Comparison of ENCODE assay signal across 21 cellular contexts in genomic region chr3:8852511-8852910, GRCh38.
"Had no signal": no experiment of that assay in that cellular context is flagged by ENCODE, and none has a peak within 500 bp of the region (broad histone marks: within the 10 kb centered on the region; RNA-seq: fewer than 3 reads in every experiment).

No MANE protein-coding gene starts in this region.

- H2AFZ ChIP-seq: parathyroid adenoma had no signal

- H3K4me1 Mint-ChIP-seq: endodermal cell; memory B cell; naive thymus-derived CD4-positive, alpha-beta T cell; nephron progenitor cell; stimulated activated memory B cell treated with anti-CD40 and anti-IgM and Interleukin-4, amounts not matched to agents 10 μg/mL and 1 μg/mL and 100 μg/mL, for 72 hours had no signal

- H3K9me3 Mint-ChIP-seq: dendritic cell treated with granulocyte-macrophage colony-stimulating factor and Interleukin-4, amounts not matched to agents 40 ng/mL and 50 ng/mL, for 4 days; endodermal cell; memory B cell; mesothelial cell of epicardium; naive thymus-derived CD4-positive, alpha-beta T cell; nephron progenitor cell; stimulated activated memory B cell treated with anti-CD40 and anti-IgM and Interleukin-4, amounts not matched to agents 10 μg/mL and 1 μg/mL and 100 μg/mL, for 72 hours had no signal

- H3K9me3 ChIP-seq: gastrocnemius medialis, lower lobe of right lung, mucosa of descending colon, right lobe of liver, testis, tibial artery, upper lobe of left lung had no signal

- H3K4me1 ChIP-seq: lower lobe of right lung, parathyroid adenoma, right lobe of liver, testis, tibial artery, upper lobe of left lung had no signal

- H3K36me3 Mint-ChIP-seq: memory B cell; mesothelial cell of epicardium; stimulated activated memory B cell treated with anti-CD40 and anti-IgM and Interleukin-4, amounts not matched to agents 10 μg/mL and 1 μg/mL and 100 μg/mL, for 72 hours had no signal

- H3K27me3 Mint-ChIP-seq: dendritic cell treated with granulocyte-macrophage colony-stimulating factor and Interleukin-4, amounts not matched to agents 40 ng/mL and 50 ng/mL, for 4 days; memory B cell; naive thymus-derived CD4-positive, alpha-beta T cell; progenitor cell of endocrine pancreas; stimulated activated memory B cell treated with anti-CD40 and anti-IgM and Interleukin-4, amounts not matched to agents 10 μg/mL and 1 μg/mL and 100 μg/mL, for 72 hours had no signal

- H3K9ac ChIP-seq: parathyroid adenoma had no signal

- H3K4me3 ChIP-seq: gastrocnemius medialis, lower lobe of right lung, mucosa of descending colon, right lobe of liver, testis, tibial artery, upper lobe of left lung had no signal

- H3K27ac ChIP-seq: epithelial cell of prostate, gastrocnemius medialis, lower lobe of right lung, parathyroid adenoma, right lobe of liver, testis, tibial artery, upper lobe of left lung had no signal

- H3K79me2 ChIP-seq: parathyroid adenoma had no signal

- H3K27me3 ChIP-seq: gastrocnemius medialis, right lobe of liver, testis, tibial artery, upper lobe of left lung had no signal

- H3K36me3 ChIP-seq: gastrocnemius medialis, lower lobe of right lung, right lobe of liver, tibial artery, upper lobe of left lung had no signal

- H3K4me3 Mint-ChIP-seq: dendritic cell treated with granulocyte-macrophage colony-stimulating factor and Interleukin-4, amounts not matched to agents 40 ng/mL and 50 ng/mL, for 4 days; endodermal cell; memory B cell; mesothelial cell of epicardium; naive thymus-derived CD4-positive, alpha-beta T cell; nephron progenitor cell; stimulated activated memory B cell treated with anti-CD40 and anti-IgM and Interleukin-4, amounts not matched to agents 10 μg/mL and 1 μg/mL and 100 μg/mL, for 72 hours had no signal

- H3K27ac Mint-ChIP-seq: dendritic cell treated with granulocyte-macrophage colony-stimulating factor and Interleukin-4, amounts not matched to agents 40 ng/mL and 50 ng/mL, for 4 days; endodermal cell; memory B cell; mesothelial cell of epicardium; naive thymus-derived CD4-positive, alpha-beta T cell; nephron progenitor cell; progenitor cell of endocrine pancreas; stimulated activated memory B cell treated with anti-CD40 and anti-IgM and Interleukin-4, amounts not matched to agents 10 μg/mL and 1 μg/mL and 100 μg/mL, for 72 hours had no signal

- DNase-seq: effector CD8-positive, alpha-beta T cell; endodermal cell; gastrocnemius medialis; lower lobe of right lung; mucosa of descending colon; naive thymus-derived CD4-positive, alpha-beta T cell; nephron progenitor cell; right lobe of liver; stimulated activated CD4-positive, alpha-beta T cell treated with anti-CD3 and anti-CD28 coated beads, Interleukin-4, amount 100 ng/mL, for 4 hours; stimulated activated naive CD8-positive, alpha-beta T cell treated with anti-CD3 and anti-CD28 coated beads, Interleukin-15, Interleukin-2, amounts not matched to agents 100 U/mL and 50 U/mL, for 24 hours; substantia nigra; testis; tibial artery; upper lobe of left lung had no signal
